6 cellular contexts compared by ENCODE assay signal in genomic region chr9:128190516-128191405, GRCh38. TPM values are rescaled to one million over a fixed set of nuclear protein-coding genes. Genes with fewer than 3 reads are reported as not detected.
DNase-seq lines count a peak whose midpoint lies in the region; ATAC-seq, FAIRE-seq and TF ChIP-seq lines count a peak whose summit lies in the region.

No MANE protein-coding gene starts in this region.

- peaks cover 13 to 39% (median 33%) of the 10 kb centered on the region in 7 donors for H3K4me1 Mint-ChIP-seq in naive thymus-derived CD4-positive, alpha-beta T cell

- TF ChIP-seq POLR2A in GM12878 (IDR thresholded peaks at IDR 0.05; ENCODE audit: low read depth, low read length) = no peak

- ATAC-seq in HG02884 (IDR thresholded peaks at IDR 0.05; ENCODE audit: unreplicated experiment) = peak; percentile 20
- ATAC-seq in GM12878 = peak; percentile 58
- ATAC-seq in naive thymus-derived CD4-positive, alpha-beta T cell = peak; percentile 60

- 25% methylated on average over 25 of the region's 32 CpGs for WGBS in GM12878 (ENCODE audit: insufficient coverage, insufficient replicate concordance, low lambda C conversion rate, missing lambda C conversion rate)

- H3K4me3 ChIP-seq in BJ (ENCODE audit: low read depth, low read length) (peak overlapping the region; percentile 84), GM12878 (peak overlapping the region; percentile 74)
- peak overlapping the region; percentile 76 for H3K4me3 ChIP-seq in naive thymus-derived CD4-positive, alpha-beta T cell (ENCODE audit: low read length)

- no peak for TF ChIP-seq EP300 in GM12878 (IDR thresholded peaks at IDR 0.05; ENCODE audit: borderline replicate concordance in 1 of 2, control insufficient read depth in 1 of 2, low read depth in 2 of 2, low read length in 2 of 2)

- SMC1A ChIA-PET in GM12878 (lab: Charles Lee; ENCODE audit: uncharacterized antibody, unreplicated experiment) = interaction anchor here (0.6 to 1.4 kb wide), 3 partner anchors 8 to 268 kb away, joined by 3 to 5 read pairs (median 3); partner anchors contain the start of gene BBLN

- DNase-seq in BJ (ENCODE audit: low read depth) (no peak), GM12878 (ENCODE audit: low read depth, low spot score) (no peak), NCI-H446 (lab: John Stamatoyannopoulos, UW) (no peak), mucosa of gallbladder (ENCODE audit: low spot score) (no peak)
- DNase-seq in naive thymus-derived CD4-positive, alpha-beta T cell = no peak

- H3K9me3 Mint-ChIP-seq in naive thymus-derived CD4-positive, alpha-beta T cell = peaks cover 0 to 2% (median 0%) of the 10 kb centered on the region in 11 donors

- H3K4me1 ChIP-seq in GM12878 (ENCODE audit: control insufficient read depth, insufficient read depth, low read length) = peaks cover 8% of the 10 kb centered on the region
- peaks cover 12 to 16% of the 10 kb centered on the region in 2 donors for H3K4me1 ChIP-seq in naive thymus-derived CD4-positive, alpha-beta T cell (ENCODE audit: control insufficient read depth in 2 of 2, insufficient read depth in 2 of 2, low read length in 2 of 2)

- peaks cover 0 to 13% (median 0%) of the 10 kb centered on the region in 5 donors for H3K27me3 Mint-ChIP-seq in naive thymus-derived CD4-positive, alpha-beta T cell

- CTCF ChIA-PET in BJ (lab: Yijun Ruan, JAX) (interaction anchor here (0.7 to 3.1 kb wide), 11 partner anchors 9 to 248 kb away, joined by 3 to 20 read pairs (median 4); no protein-coding TSS in a partner anchor), GM12878 (lab: Yijun Ruan, JAX) (interaction anchor here (0.5 to 1.8 kb wide), 14 partner anchors 8 to 492 kb away, joined by 3 to 7 read pairs (median 4); partner anchors contain the start of gene DNM1)
- CTCF ChIA-PET in naive thymus-derived CD4-positive, alpha-beta T cell (lab: Charles Lee) = interaction anchor here (1.0 to 1.2 kb wide), 2 partner anchors 10 to 19 kb away, joined by 3 to 4 read pairs; no protein-coding TSS in a partner anchor

- H3K4me3 Mint-ChIP-seq in naive thymus-derived CD4-positive, alpha-beta T cell = peak overlapping the region; percentile 92 to 99 (median 96)

- peaks cover 0 to 20% (median 18%) of the 10 kb centered on the region in 5 donors for H3K36me3 Mint-ChIP-seq in naive thymus-derived CD4-positive, alpha-beta T cell

- in situ Hi-C loops in GM12878 (cut with MboI) = no loop called here

- H2AFZ ChIP-seq in GM12878 (ENCODE audit: control insufficient read depth, low read depth, low read length) = peak overlapping the region; percentile 77

- intact Hi-C loops in GM12878 (cut with micrococcal nuclease; ENCODE audit: unreplicated experiment) = no loop called here
- intact Hi-C loops in naive thymus-derived CD4-positive, alpha-beta T cell (cut with micrococcal nuclease) = loop anchor here (1.0 to 5.0 kb wide), 9 partner anchors 13 to 151 kb away; partner anchors contain the start of genes BBLN (in 2 of the 2), COQ4 (in 2 of the 2), DNM1 (in 2 of the 2) and TRUB2 (in 2 of the 2)

- peak overlapping the region; percentile 84 to 93 (median 90) for H3K27ac Mint-ChIP-seq in naive thymus-derived CD4-positive, alpha-beta T cell

- H3K36me3 ChIP-seq in BJ (ENCODE audit: control insufficient read depth, insufficient read depth, low read length) = peaks cover 5% of the 10 kb centered on the region; the same call in 1 of the 2 replicates
- H3K36me3 ChIP-seq in GM12878 (ENCODE audit: control insufficient read depth in 2 of 2, insufficient read depth in 2 of 2, low read length in 1 of 2) = no peaks in the 10 kb centered on the region; a peak in 1 of 4 replicates
- H3K36me3 ChIP-seq in naive thymus-derived CD4-positive, alpha-beta T cell (ENCODE audit: control insufficient read depth in 2 of 3, insufficient read depth in 3 of 3, low read length in 3 of 3) = peaks cover 0 to 36% (median 0%) of the 10 kb centered on the region in 3 experiments

- no peaks in the 10 kb centered on the region for H4K20me1 ChIP-seq in GM12878 (ENCODE audit: control insufficient read depth, insufficient read depth)

- RAD21 ChIA-PET in GM12878 (lab: Charles Lee; ENCODE audit: unreplicated experiment) = interaction anchor here (0.9 to 1.7 kb wide), 4 partner anchors 9 to 151 kb away, joined by 3 to 11 read pairs (median 4); partner anchors contain the start of gene BBLN

- no peaks in the 10 kb centered on the region for H3K9me3 ChIP-seq in GM12878 (replicated peaks; ENCODE audit: control insufficient read depth, insufficient read depth, low read length)
- no peaks in the 10 kb centered on the region for H3K9me3 ChIP-seq in naive thymus-derived CD4-positive, alpha-beta T cell (ENCODE audit: control insufficient read depth in 2 of 3, low read length in 3 of 3)

- H3K4me2 ChIP-seq in GM12878 (ENCODE audit: control insufficient read depth, insufficient read depth) = peak overlapping the region; percentile 98

- POLR2A ChIA-PET in BJ (lab: Charles Lee) (interaction anchor here (1.0 kb wide), 1 partner anchor 171 kb away, joined by 4 read pairs; no protein-coding TSS in a partner anchor), GM12878 (lab: Charles Lee) (interaction anchor here (0.7 to 2.7 kb wide), 4 partner anchors 9 to 209 kb away, joined by 3 to 11 read pairs (median 5); partner anchors contain the start of genes GOLGA2 and SWI5)
- POLR2A ChIA-PET in naive thymus-derived CD4-positive, alpha-beta T cell (lab: Charles Lee) = interaction anchor here (0.5 to 2.1 kb wide), 9 partner anchors 8 to 740 kb away, joined by 3 to 9 read pairs (median 4); partner anchors contain the start of genes BBLN, GOLGA2, LRSAM1 and RPL12

- H3K27me3 ChIP-seq in BJ (ENCODE audit: control insufficient read depth, insufficient read depth, low read length) (no peaks in the 10 kb centered on the region), GM12878 (replicated peaks in 1 of 2; ENCODE audit: control insufficient read depth in 2 of 2, insufficient read depth in 2 of 2, low read length in 1 of 2) (no peaks in the 10 kb centered on the region)
- no peaks in the 10 kb centered on the region for H3K27me3 ChIP-seq in naive thymus-derived CD4-positive, alpha-beta T cell (ENCODE audit: control insufficient read depth in 2 of 2, insufficient read depth in 2 of 2, low read length in 2 of 2)

- peak overlapping the region; percentile 58 for H3K27ac ChIP-seq in GM12878 (ENCODE audit: control insufficient read depth, insufficient read depth)
- peak overlapping the region; percentile 89 for H3K27ac ChIP-seq in naive thymus-derived CD4-positive, alpha-beta T cell (ENCODE audit: low read depth, low read length)

- peaks cover 3% of the 10 kb centered on the region; the same call in 1 of the 2 replicates for H3K79me2 ChIP-seq in GM12878 (ENCODE audit: control insufficient read depth, insufficient read depth, low read length)

- no peak for TF ChIP-seq RAD21 in GM12878 (IDR thresholded peaks at IDR 0.05; ENCODE audit: insufficient read depth, low read depth, low read length)

- TF ChIP-seq CTCF in BJ (IDR thresholded peaks at IDR 0.05; ENCODE audit: insufficient read depth, low read depth, low read length) (no peak), GM12878 (IDR thresholded peaks at IDR 0.05 in 2 of 3, conservative IDR thresholded peaks at IDR 0.05 in 1 of 3; ENCODE audit: control insufficient read depth in 2 of 3, extremely low read depth in 1 of 3, insufficient read depth in 1 of 3, low read depth in 3 of 3, low read length in 3 of 3) (no peak)

- TSS peak; percentile 66 for BruUV-seq in GM12878 (replicated peaks; lab: Mats Ljungman, UMichigan)

- peak overlapping the region; percentile 88 for H3K9ac ChIP-seq in GM12878 (ENCODE audit: control insufficient read depth, insufficient read depth, low read length)

- no peak for FAIRE-seq in GM12878 (lab: Jason Lieb, UNC)

RNA-seq across cellular contexts. Expression of gene CIZ1, which starts 0.6 kb away (rescaled TPM):
- polyA plus RNA-seq in BJ (2011; rRNA removed) (24.0 and 36.0 TPM in 2 replicates), GM12878 (2011; rRNA removed) (15.8 and 30.3 TPM in 2 replicates), GM12878 (2014; fragmentation: Illumina TruSeq; extraction: Trizol) (43.0 and 58.7 TPM in 2 replicates), GM12878 (2014; fragmentation: Nextera tagmentation; extraction: Ambion mirVana) (1 to 10 TPM; 1.8 to 5.0 TPM), GM12878 (2014; rRNA removed) (40.6 and 49.2 TPM in 2 replicates), GM12878 (2016; fragmentation: Nextera tagmentation; extraction: Ambion mirVana) (10 to 100 TPM; 57.9 to 62.3 TPM)
- polyA minus RNA-seq in BJ (2011; rRNA and poly(A)+ RNA removed) = 55.8 and 68.4 TPM in 2 replicates
- 64.3 and 68.7 TPM in 2 replicates for total RNA-seq in GM12878 (2013; cell fraction: nucleolus; rRNA removed)
- total RNA-seq in GM12878 (2014; rRNA removed) (24.1 and 27.6 TPM in 2 replicates), GM12878 (2014; rRNA removed; fragmentation: Illumina TruSeq; extraction: Trizol) (13.9 and 16.3 TPM in 2 replicates), GM12878 (2021) (90.3 and 91.6 TPM in 2 replicates), mucosa of gallbladder (109 TPM)
- polyA plus RNA-seq in GM12878 (2011; ENCODE audit: low read depth) = 33.9 TPM
- polyA plus RNA-seq in GM12878 (2011; cell fraction: cytosol; rRNA removed) = 33.4 and 34.8 TPM in 2 replicates
- 88.1 and 100 TPM in 2 replicates for polyA plus RNA-seq in GM12878 (2011; cell fraction: nucleus; rRNA removed)
- polyA plus RNA-seq in GM12878 (2012) = 59.8 and 65.6 TPM in 2 replicates
- 17.7 and 33.5 TPM in 2 replicates for polyA minus RNA-seq in GM12878 (2011; rRNA and poly(A)+ RNA removed)
- polyA minus RNA-seq in GM12878 (2011; cell fraction: cytosol; rRNA and poly(A)+ RNA removed) = 18.4 and 22.6 TPM in 2 replicates
- polyA minus RNA-seq in GM12878 (2011; cell fraction: nucleus; rRNA and poly(A)+ RNA removed) = 10.5 and 18.7 TPM in 2 replicates
- 100 to 1,000 TPM; 110 to 163 (median 142) TPM for total RNA-seq in naive thymus-derived CD4-positive, alpha-beta T cell
- polyA plus RNA-seq in naive thymus-derived CD4-positive, alpha-beta T cell = 10 to 100 TPM; 11.2 to 38.2 TPM

RNA-seq across cellular contexts. Expression of gene DNM1, which starts 12.4 kb away (rescaled TPM):
- polyA plus RNA-seq in BJ (2011; rRNA removed) (6.4 and 8.4 TPM in 2 replicates), GM12878 (2011; rRNA removed) (0.06 and 0.19 TPM in 2 replicates), GM12878 (2014; fragmentation: Illumina TruSeq; extraction: Trizol) (0.07 TPM in 1 of 2 replicates, not detected in the other), GM12878 (2014; fragmentation: Nextera tagmentation; extraction: Ambion mirVana) (not detected), GM12878 (2014; rRNA removed) (0.18 and 0.29 TPM in 2 replicates), GM12878 (2016; fragmentation: Nextera tagmentation; extraction: Ambion mirVana) (under 1 TPM; 0.09 to 0.28 TPM)
- polyA minus RNA-seq in BJ (2011; rRNA and poly(A)+ RNA removed) = 15.1 and 23.2 TPM in 2 replicates
- 22.4 and 23.7 TPM in 2 replicates for total RNA-seq in GM12878 (2013; cell fraction: nucleolus; rRNA removed)
- total RNA-seq in GM12878 (2014; rRNA removed) (0.06 TPM in 1 of 2 replicates, not detected in the other), GM12878 (2014; rRNA removed; fragmentation: Illumina TruSeq; extraction: Trizol) (not detected in 2 replicates), GM12878 (2021) (0.21 and 0.67 TPM in 2 replicates), mucosa of gallbladder (135 TPM)
- polyA plus RNA-seq in GM12878 (2011; ENCODE audit: low read depth) = not detected
- polyA plus RNA-seq in GM12878 (2011; cell fraction: cytosol; rRNA removed) = 0.04 and 0.10 TPM in 2 replicates
- polyA plus RNA-seq in GM12878 (2011; cell fraction: nucleus; rRNA removed) = 0.80 and 1.3 TPM in 2 replicates
- 0.52 and 0.89 TPM in 2 replicates for polyA plus RNA-seq in GM12878 (2012)
- polyA minus RNA-seq in GM12878 (2011; rRNA and poly(A)+ RNA removed) = 0.62 and 1.2 TPM in 2 replicates
- polyA minus RNA-seq in GM12878 (2011; cell fraction: cytosol; rRNA and poly(A)+ RNA removed) = not detected in 2 replicates
- 0.48 and 1.6 TPM in 2 replicates for polyA minus RNA-seq in GM12878 (2011; cell fraction: nucleus; rRNA and poly(A)+ RNA removed)
- total RNA-seq in naive thymus-derived CD4-positive, alpha-beta T cell = 1 to 10 TPM in 2 of 5 experiments, under 1 TPM in 3; 0.24 to 2.0 (median 0.94) TPM
- polyA plus RNA-seq in naive thymus-derived CD4-positive, alpha-beta T cell = under 1 TPM in 1 of 2 donors, not detected in 1; 0.24 TPM

RNA-seq across cellular contexts. Expression of gene BBLN, which starts 30.7 kb away (rescaled TPM):
- polyA plus RNA-seq in BJ (2011; rRNA removed) (45.0 and 60.4 TPM in 2 replicates), GM12878 (2011; rRNA removed) (13.2 and 36.5 TPM in 2 replicates), GM12878 (2014; fragmentation: Illumina TruSeq; extraction: Trizol) (2.9 and 11.3 TPM in 2 replicates), GM12878 (2014; fragmentation: Nextera tagmentation; extraction: Ambion mirVana) (10 to 100 TPM in 1 of 2 experiments, 1 to 10 TPM in 1; 3.8 to 13.5 TPM), GM12878 (2014; rRNA removed) (155 and 163 TPM in 2 replicates), GM12878 (2016; fragmentation: Nextera tagmentation; extraction: Ambion mirVana) (100 to 1,000 TPM in 1 of 2 experiments, 10 to 100 TPM in 1; 95.9 to 115 TPM)
- 18.6 and 23.4 TPM in 2 replicates for polyA minus RNA-seq in BJ (2011; rRNA and poly(A)+ RNA removed)
- 10.9 and 11.9 TPM in 2 replicates for total RNA-seq in GM12878 (2013; cell fraction: nucleolus; rRNA removed)
- total RNA-seq in GM12878 (2014; rRNA removed) (184 and 194 TPM in 2 replicates), GM12878 (2014; rRNA removed; fragmentation: Illumina TruSeq; extraction: Trizol) (24.1 and 32.2 TPM in 2 replicates), GM12878 (2021) (96.5 and 102 TPM in 2 replicates), mucosa of gallbladder (75.4 TPM)
- 23.4 TPM for polyA plus RNA-seq in GM12878 (2011; ENCODE audit: low read depth)
- polyA plus RNA-seq in GM12878 (2011; cell fraction: cytosol; rRNA removed) = 104 and 158 TPM in 2 replicates
- 60.6 and 65.1 TPM in 2 replicates for polyA plus RNA-seq in GM12878 (2011; cell fraction: nucleus; rRNA removed)
- polyA plus RNA-seq in GM12878 (2012) = 89.0 and 104 TPM in 2 replicates
- polyA minus RNA-seq in GM12878 (2011; rRNA and poly(A)+ RNA removed) = 5.5 and 32.3 TPM in 2 replicates
- 34.6 and 49.3 TPM in 2 replicates for polyA minus RNA-seq in GM12878 (2011; cell fraction: cytosol; rRNA and poly(A)+ RNA removed)
- 11.5 and 15.9 TPM in 2 replicates for polyA minus RNA-seq in GM12878 (2011; cell fraction: nucleus; rRNA and poly(A)+ RNA removed)
- 10 to 100 TPM; 42.7 to 87.8 (median 48.0) TPM for total RNA-seq in naive thymus-derived CD4-positive, alpha-beta T cell
- 100 to 1,000 TPM in 1 of 2 donors, 10 to 100 TPM in 1; 99.2 to 102 TPM for polyA plus RNA-seq in naive thymus-derived CD4-positive, alpha-beta T cell

RNA-seq across cellular contexts. Expression of gene LCN2, which starts 41.5 kb away (rescaled TPM):
- polyA plus RNA-seq in BJ (2011; rRNA removed) (not detected in 2 replicates), GM12878 (2011; rRNA removed) (not detected in 2 replicates), GM12878 (2014; fragmentation: Illumina TruSeq; extraction: Trizol) (not detected in 2 replicates), GM12878 (2014; fragmentation: Nextera tagmentation; extraction: Ambion mirVana) (not detected), GM12878 (2014; rRNA removed) (not detected in 2 replicates), GM12878 (2016; fragmentation: Nextera tagmentation; extraction: Ambion mirVana) (not detected)
- not detected in 2 replicates for polyA minus RNA-seq in BJ (2011; rRNA and poly(A)+ RNA removed)
- total RNA-seq in GM12878 (2013; cell fraction: nucleolus; rRNA removed) = not detected in 2 replicates
- total RNA-seq in GM12878 (2014; rRNA removed) (not detected in 2 replicates), GM12878 (2014; rRNA removed; fragmentation: Illumina TruSeq; extraction: Trizol) (not detected in 2 replicates), GM12878 (2021) (not detected in 2 replicates), mucosa of gallbladder (85.5 TPM)
- polyA plus RNA-seq in GM12878 (2011; ENCODE audit: low read depth) = not detected
- not detected in 2 replicates for polyA plus RNA-seq in GM12878 (2011; cell fraction: cytosol; rRNA removed)
- polyA plus RNA-seq in GM12878 (2011; cell fraction: nucleus; rRNA removed) = not detected in 2 replicates
- polyA plus RNA-seq in GM12878 (2012) = not detected in 2 replicates
- not detected in 2 replicates for polyA minus RNA-seq in GM12878 (2011; rRNA and poly(A)+ RNA removed)
- polyA minus RNA-seq in GM12878 (2011; cell fraction: cytosol; rRNA and poly(A)+ RNA removed) = not detected in 2 replicates
- polyA minus RNA-seq in GM12878 (2011; cell fraction: nucleus; rRNA and poly(A)+ RNA removed) = not detected in 2 replicates
- total RNA-seq in naive thymus-derived CD4-positive, alpha-beta T cell = not detected
- polyA plus RNA-seq in naive thymus-derived CD4-positive, alpha-beta T cell = not detected
